Comparison of ENCODE assay signal across 23 cellular contexts in genomic region chr5:151863566-151863965, GRCh38.
"Had no signal": no experiment of that assay in that cellular context is flagged by ENCODE, and none has a peak within 500 bp of the region (broad histone marks: within the 10 kb centered on the region; RNA-seq: fewer than 3 reads in every experiment).

No MANE protein-coding gene starts in this region.

- H3K27ac ChIP-seq: coronary artery, dorsolateral prefrontal cortex, esophagus muscularis mucosa, foreskin keratinocyte, gastroesophageal sphincter, heart left ventricle, hepatocyte, left lung, lower lobe of right lung had no signal

- H3K4me1 Mint-ChIP-seq: mesothelial cell of epicardium, naive B cell had no signal

- H3K27me3 ChIP-seq: esophagus muscularis mucosa, foreskin keratinocyte, gastroesophageal sphincter, heart left ventricle, hepatocyte, left lung had no signal

- H3K27ac Mint-ChIP-seq: immature natural killer cell; mesothelial cell of epicardium; naive B cell; naive thymus-derived CD8-positive, alpha-beta T cell had no signal

- H3K4me2 ChIP-seq: hepatocyte had no signal

- H3K9me3 ChIP-seq: esophagus muscularis mucosa, gastroesophageal sphincter, heart left ventricle, lower lobe of right lung, mucosa of descending colon had no signal

- H3K4me3 Mint-ChIP-seq: immature natural killer cell; mesothelial cell of epicardium; naive B cell; naive thymus-derived CD8-positive, alpha-beta T cell had no signal

- H3K36me3 Mint-ChIP-seq: mesothelial cell of epicardium; naive B cell; naive thymus-derived CD8-positive, alpha-beta T cell had no signal

- H3K36me3 ChIP-seq: esophagus muscularis mucosa, gastroesophageal sphincter, heart left ventricle, left lung, lower lobe of right lung had no signal

- ATAC-seq: foreskin keratinocyte; gastroesophageal sphincter; left lung; left ventricle myocardium superior; lower lobe of right lung; mucosa of descending colon; naive thymus-derived CD8-positive, alpha-beta T cell had no signal

- H3K4me3 ChIP-seq: coronary artery, dorsolateral prefrontal cortex, esophagus muscularis mucosa, gastroesophageal sphincter, heart left ventricle, hepatocyte, left lung, lower lobe of right lung, mucosa of descending colon had no signal

- DNase-seq: dermis blood vessel endothelial cell; dorsolateral prefrontal cortex; effector CD4-positive, alpha-beta T cell; effector memory CD4-positive, alpha-beta T cell; foreskin keratinocyte; heart left ventricle; hypothalamus; immature natural killer cell; islet precursor cell; kidney; kidney glomerular epithelial cell; left lung; left ventricle myocardium superior; lower lobe of right lung; mesenchymal stem cell; mucosa of descending colon; naive B cell; naive thymus-derived CD8-positive, alpha-beta T cell had no signal

- H3K9me3 Mint-ChIP-seq: mesothelial cell of epicardium had no signal

- H3K4me1 ChIP-seq: foreskin keratinocyte, left lung, lower lobe of right lung had no signal
